10 cellular contexts compared by ENCODE assay signal in the genomic region with DNA sequence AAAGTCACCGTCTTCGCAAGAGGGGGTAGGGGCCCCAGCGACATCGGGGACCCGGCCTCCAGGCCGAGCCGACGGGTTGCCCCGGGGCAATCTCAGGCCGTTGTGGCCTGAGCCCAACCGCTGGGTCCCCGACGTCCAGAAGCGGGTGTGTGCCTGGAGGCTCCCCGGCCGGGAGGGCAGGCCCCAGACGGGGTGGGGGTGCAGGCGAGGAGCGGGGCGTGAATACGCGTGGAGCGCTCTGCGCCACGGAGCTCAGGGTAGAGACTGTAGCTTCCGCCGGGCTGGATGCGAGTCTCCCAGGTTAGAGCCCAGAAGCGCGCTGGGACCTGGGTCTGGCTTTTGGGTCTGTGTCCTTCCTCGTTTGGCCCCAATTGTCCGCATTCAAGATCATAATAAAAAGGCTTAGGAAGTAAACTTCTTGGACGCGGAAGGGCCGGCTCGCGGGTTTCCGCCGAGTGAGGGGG. TPM values are rescaled to one million over a fixed set of nuclear protein-coding genes. Genes with fewer than 3 reads are reported as not detected.
DNase-seq lines count a peak whose midpoint lies in the region; ATAC-seq and TF ChIP-seq lines count a peak whose summit lies in the region.
"Had no signal": no experiment of that assay in that cellular context is flagged by ENCODE, and none has a peak within 500 bp of the region (broad histone marks: within the 10 kb centered on the region; RNA-seq: fewer than 3 reads in every experiment).

No MANE protein-coding gene starts in this region.

- H3K4me1 ChIP-seq in heart left ventricle, result peaks cover 8 to 66% (median 45%) of the 10 kb centered on the region in 12 donors
- peaks cover 0 to 58% of the 10 kb centered on the region in 2 donors for H3K4me1 ChIP-seq in right atrium auricular region
- peaks cover 33% of the 10 kb centered on the region for H3K4me1 ChIP-seq in neural progenitor cell
- peaks cover 48% of the 10 kb centered on the region for H3K4me1 ChIP-seq in vagina

- no peak for ATAC-seq in heart left ventricle

- no peaks in the 10 kb centered on the region for H3K9me3 ChIP-seq in heart left ventricle
- no peaks in the 10 kb centered on the region for H3K9me3 ChIP-seq in right atrium auricular region
- no peaks in the 10 kb centered on the region for H3K9me3 ChIP-seq in neural progenitor cell (ENCODE audit: low read depth)
- H3K9me3 ChIP-seq in vagina, result no peaks in the 10 kb centered on the region
- H3K9me3 ChIP-seq: MG63 had no signal

- peak in 1 of 5 donors; percentile 57 for DNase-seq in heart left ventricle
- DNase-seq in right atrium auricular region (ENCODE audit: low spot score), result no peak
- DNase-seq in dorsolateral prefrontal cortex, result no peak
- peak; percentile 29 for DNase-seq in neural progenitor cell (ENCODE audit: low spot score)
- no peak for DNase-seq in vagina (ENCODE audit: extremely low spot score in 2 of 2)
- DNase-seq in HPDE6-E6E7 (ENCODE audit: extremely low spot score), result no peak
- DNase-seq in activated effector memory CD4-positive, alpha-beta T cell treated with anti-CD3 and anti-CD28 coated beads, Interleukin-2, amount 50 U/mL, for 16 hours, result no peak
- DNase-seq in activated CD4-positive, CD25-positive, alpha-beta regulatory T cell (lab: John Stamatoyannopoulos, UW), result no peak
- DNase-seq: MG63 had no signal

- no peak overlapping the region for H2AFZ ChIP-seq in neural progenitor cell (replicated peaks)

- no peak overlapping the region for H3K9ac ChIP-seq in neural progenitor cell

- H3K4me1 Mint-ChIP-seq in neural progenitor cell, result peaks cover 24% of the 10 kb centered on the region

- H3K4me3 Mint-ChIP-seq in neural progenitor cell, result peak overlapping the region; percentile 48

- no peak for TF ChIP-seq POLR2A in heart left ventricle (IDR thresholded peaks at IDR 0.05)
- no peak for TF ChIP-seq POLR2A in vagina (IDR thresholded peaks at IDR 0.05)

- H3K4me3 ChIP-seq in heart left ventricle (peak overlapping the region in 11 of 12 donors; percentile 37 to 61 (median 48)), right atrium auricular region (peak overlapping the region in 1 of 2 donors; percentile 53), dorsolateral prefrontal cortex (peak overlapping the region in 47 of 59 donors; percentile 12 to 72 (median 46)), neural progenitor cell (no peak overlapping the region), vagina (peak overlapping the region; percentile 34 to 49)
- H3K4me3 ChIP-seq: MG63 had no signal

- WGBS in heart left ventricle, 4 donors, result 1 to 4% (median 2%) methylated on average over 19 to 39 of the region's 39 CpGs

- H4K20me1 ChIP-seq in neural progenitor cell (ENCODE audit: low read depth), result peaks cover 89% of the 10 kb centered on the region

- no peaks in the 10 kb centered on the region for H3K36me3 Mint-ChIP-seq in neural progenitor cell

- peak overlapping the region; percentile 73 for H3K4me2 ChIP-seq in neural progenitor cell

- intact Hi-C loops in heart left ventricle (cut with DNase I), result loop anchor here in 1 of 10 donors (10.0 kb wide), 1 partner anchor 137 kb away; no protein-coding TSS in a partner anchor
- intact Hi-C loops in dorsolateral prefrontal cortex (cut with DNase I), result no loop called here
- intact Hi-C loops in vagina (cut with DNase I), result no loop called here

- H3K9me3 Mint-ChIP-seq in neural progenitor cell, result peaks cover 14% of the 10 kb centered on the region

- H3K36me3 ChIP-seq in heart left ventricle (no peaks in the 10 kb centered on the region), right atrium auricular region (no peaks in the 10 kb centered on the region), neural progenitor cell (no peaks in the 10 kb centered on the region), vagina (no peaks in the 10 kb centered on the region)

- TF ChIP-seq CTCF in heart left ventricle (IDR thresholded peaks at IDR 0.05) (no peak), right atrium auricular region (IDR thresholded peaks at IDR 0.05) (no peak), dorsolateral prefrontal cortex (IDR thresholded peaks at IDR 0.05 in 54 of 56, conservative IDR thresholded peaks at IDR 0.05 in 2 of 56; ENCODE audit: low read depth in 1 of 56, partially characterized antibody in 56 of 56) (no peak), neural progenitor cell (IDR thresholded peaks at IDR 0.05) (no peak), vagina (IDR thresholded peaks at IDR 0.05) (no peak)

- peaks cover 70 to 97% (median 95%) of the 10 kb centered on the region in 9 donors for H3K27me3 ChIP-seq in heart left ventricle
- H3K27me3 ChIP-seq in right atrium auricular region, result peaks cover 48 to 77% of the 10 kb centered on the region in 2 donors
- H3K27me3 ChIP-seq in dorsolateral prefrontal cortex, result peaks cover 20 to 97% (median 95%) of the 10 kb centered on the region in 45 donors
- H3K27me3 ChIP-seq in neural progenitor cell, result peaks cover 98% of the 10 kb centered on the region
- H3K27me3 ChIP-seq in vagina, result peaks cover 46% of the 10 kb centered on the region
- H3K27me3 ChIP-seq: MG63 had no signal

- H3K27ac ChIP-seq in heart left ventricle (no peak overlapping the region), right atrium auricular region (no peak overlapping the region), dorsolateral prefrontal cortex (no peak overlapping the region), neural progenitor cell (no peak overlapping the region), vagina (no peak overlapping the region)

- H3F3A ChIP-seq in neural progenitor cell (ENCODE audit: low read depth), result peaks cover 30% of the 10 kb centered on the region

- H3K27me3 Mint-ChIP-seq in neural progenitor cell (ENCODE audit: insufficient read depth, low read depth), result peaks cover 79% of the 10 kb centered on the region

- no peak overlapping the region for H3K27ac Mint-ChIP-seq in neural progenitor cell

- H3K79me2 ChIP-seq in neural progenitor cell (ENCODE audit: low read depth), result no peaks in the 10 kb centered on the region

RNA-seq across cellular contexts. Expression of a gene that starts 3.5 kb away (rescaled TPM):
- total RNA-seq in heart left ventricle (not detected), right atrium auricular region (not detected), dorsolateral prefrontal cortex (under 1 TPM in 3 of 120 experiments, not detected in 117; 0.34 to 0.40 (median 0.35) TPM), neural progenitor cell (ENCODE audit: low replicate concordance) (0.17 and 2.9 TPM in 2 replicates), vagina (not detected)
- not detected for polyA plus RNA-seq in heart left ventricle
- total RNA-seq: fibroblast of villous mesenchyme had no signal
